Comparison of ENCODE assay signal across 19 cellular contexts in genomic region chr11:45457649-45458048, GRCh38.
A peak's percentile ranks its signal among the peaks of the same experiment; 100 is the strongest.
DNase-seq lines count a peak whose midpoint lies in the region; ATAC-seq and TF ChIP-seq lines count a peak whose summit lies in the region.
"Had no signal": no experiment of that assay in that cellular context is flagged by ENCODE, and none has a peak within 500 bp of the region (broad histone marks: within the 10 kb centered on the region; RNA-seq: fewer than 3 reads in every experiment).

No MANE protein-coding gene starts in this region.

- H3K4me3 ChIP-seq in AG10803 (ENCODE audit: low read length) (no peak overlapping the region), HAP-1 (no peak overlapping the region)
- H3K4me3 ChIP-seq in CD8-positive, alpha-beta T cell (ENCODE audit: low read depth, low read length): no peak overlapping the region
- H3K4me3 ChIP-seq: mucosa of descending colon, prostate gland had no signal

- H3K4me1 ChIP-seq in CD8-positive, alpha-beta T cell (ENCODE audit: insufficient read depth, low read length): no peaks in the 10 kb centered on the region
- no peaks in the 10 kb centered on the region for H3K4me1 ChIP-seq in HAP-1
- H3K4me1 ChIP-seq: prostate gland had no signal

- no peaks in the 10 kb centered on the region for H3K36me3 ChIP-seq in CD8-positive, alpha-beta T cell (ENCODE audit: insufficient read depth, low read length)
- H3K36me3 ChIP-seq in HAP-1 (replicated peaks): no peaks in the 10 kb centered on the region
- H3K36me3 ChIP-seq: prostate gland had no signal

- no peaks in the 10 kb centered on the region for H3K9me3 ChIP-seq in CD8-positive, alpha-beta T cell (ENCODE audit: low read length)
- H3K9me3 ChIP-seq in HAP-1: no peaks in the 10 kb centered on the region
- H3K9me3 ChIP-seq: mucosa of descending colon, prostate gland had no signal

- CTCF ChIA-PET in WTC11 (lab: Charles Lee): interaction anchor here (1.2 kb wide), 1 partner anchor 87 kb away, joined by 5 read pairs; no protein-coding TSS in a partner anchor
- CTCF ChIA-PET in CD8-positive, alpha-beta T cell (lab: Charles Lee): no interaction called here

- in situ Hi-C loops in HAP-1 (cut with MboI; ENCODE audit: low sequenced_read_pairs): no loop called here

- H3K4me3 Mint-ChIP-seq in WTC11 (no peak overlapping the region), glutamatergic neuron (ENCODE audit: unreplicated experiment) (peak overlapping the region; percentile 41)
- H3K4me3 Mint-ChIP-seq in CD8-positive, alpha-beta T cell: no peak overlapping the region
- H3K4me3 Mint-ChIP-seq: CD14-positive monocyte, endodermal cell had no signal

- H3K27me3 Mint-ChIP-seq in WTC11 (ENCODE audit: low read depth) (peaks cover 2% of the 10 kb centered on the region), glutamatergic neuron (ENCODE audit: unreplicated experiment) (no peaks in the 10 kb centered on the region)
- H3K27me3 Mint-ChIP-seq in CD8-positive, alpha-beta T cell (ENCODE audit: low read depth): peaks cover 13% of the 10 kb centered on the region

- H3K9me3 Mint-ChIP-seq in WTC11 (peaks cover 11% of the 10 kb centered on the region), glutamatergic neuron (ENCODE audit: unreplicated experiment) (peaks cover 7% of the 10 kb centered on the region)
- H3K9me3 Mint-ChIP-seq in CD8-positive, alpha-beta T cell: no peaks in the 10 kb centered on the region

- DNase-seq in AG10803 (ENCODE audit: low read depth): peak; percentile 90
- peak; percentile 68 for DNase-seq in HT1080 (ENCODE audit: low read depth)
- no peak for DNase-seq in WTC11 (ENCODE audit: low spot score)
- DNase-seq in glutamatergic neuron: no peak
- no peak for DNase-seq in CD8-positive, alpha-beta T cell
- DNase-seq in inferior parietal cortex (ENCODE audit: extremely low spot score): no peak
- DNase-seq in HAP-1 (ENCODE audit: low spot score in 2 of 2): no peak
- DNase-seq: activated T-cell treated with anti-CD3 and anti-CD28 coated beads for 4 hours; anterior cingulate cortex; endodermal cell; mucosa of descending colon; NCI-H1436; NCI-H526 treated with DMSO at 0.1 percent for 48 hours; stimulated activated CD4-positive, alpha-beta T cell treated with anti-CD3 and anti-CD28 coated beads, Interleukin-4, amount 100 ng/mL, for 4 hours; stimulated activated naive CD8-positive, alpha-beta T cell treated with anti-CD3 and anti-CD28 coated beads, Interleukin-15, Interleukin-2, amounts not matched to agents 100 U/mL and 50 U/mL, for 24 hours had no signal

- H3K4me1 Mint-ChIP-seq in WTC11 (no peaks in the 10 kb centered on the region), glutamatergic neuron (ENCODE audit: low read depth, unreplicated experiment) (peaks cover 6% of the 10 kb centered on the region)
- H3K4me1 Mint-ChIP-seq in CD8-positive, alpha-beta T cell (ENCODE audit: low read depth): no peaks in the 10 kb centered on the region
- H3K4me1 Mint-ChIP-seq: endodermal cell had no signal

- no peak overlapping the region for H3K27ac ChIP-seq in CD8-positive, alpha-beta T cell (ENCODE audit: low read depth, low read length)
- H3K27ac ChIP-seq: prostate gland, VCaP had no signal

- intact Hi-C loops in CD8-positive, alpha-beta T cell (cut with DNase I, micrococcal nuclease): no loop called here

- H3K27me3 ChIP-seq in CD8-positive, alpha-beta T cell (ENCODE audit: insufficient read depth, low read length): no peaks in the 10 kb centered on the region
- 0 out of 2 replicates have a peak, but pooled peaks cover 3% of the 10 kb centered on the region for H3K27me3 ChIP-seq in HAP-1 (ENCODE audit: low read depth)

- TF ChIP-seq CTCF in AG10803 (conservative IDR thresholded peaks at IDR 0.05; ENCODE audit: low read length): no peak
- TF ChIP-seq CTCF in WTC11 (IDR thresholded peaks at IDR 0.05): no peak
- TF ChIP-seq CTCF in glutamatergic neuron (IDR thresholded peaks at IDR 0.05; ENCODE audit: partially characterized antibody, unreplicated experiment): no peak
- no peak for TF ChIP-seq CTCF in CD8-positive, alpha-beta T cell (IDR thresholded peaks at IDR 0.05)

- no peaks in the 10 kb centered on the region for H3K36me3 Mint-ChIP-seq in WTC11
- H3K36me3 Mint-ChIP-seq in glutamatergic neuron (ENCODE audit: unreplicated experiment): peaks cover 10% of the 10 kb centered on the region
- H3K36me3 Mint-ChIP-seq in CD8-positive, alpha-beta T cell: no peaks in the 10 kb centered on the region
- H3K36me3 Mint-ChIP-seq: CD14-positive monocyte had no signal

- ATAC-seq in WTC11 (no peak), GM21526 (IDR thresholded peaks at IDR 0.05; ENCODE audit: low FRiP score, unreplicated experiment) (no peak)
- ATAC-seq in CD8-positive, alpha-beta T cell: no peak
- ATAC-seq: mucosa of descending colon; stimulated activated naive CD8-positive, alpha-beta T cell treated with anti-CD3 and anti-CD28 coated beads, Interleukin-15, Interleukin-2, amounts not matched to agents 100 U/mL and 50 U/mL, for 24 hours had no signal

- no peak overlapping the region for H3K27ac Mint-ChIP-seq in WTC11
- no peak overlapping the region for H3K27ac Mint-ChIP-seq in glutamatergic neuron (ENCODE audit: unreplicated experiment)
- no peak overlapping the region for H3K27ac Mint-ChIP-seq in CD8-positive, alpha-beta T cell
- H3K27ac Mint-ChIP-seq: endodermal cell had no signal

- POLR2A ChIA-PET in WTC11 (lab: Charles Lee): no interaction called here
- POLR2A ChIA-PET in CD8-positive, alpha-beta T cell (lab: Charles Lee): no interaction called here

TF ChIP-seq in WTC11, 78 proteins besides CTCF, POLR2A, EP300 and RAD21:
- TF ChIP-seq GABPB1 (CRISPR knock-in tag; IDR thresholded peaks at IDR 0.05) (peak; percentile 88), ZNF219 (CRISPR knock-in tag; IDR thresholded peaks at IDR 0.05; ENCODE audit: borderline replicate concordance) (no peak)

Comparison
In these comparisons a context has a peak if more than half of its experiments do, and no peak if none do; other contexts are left out.
1. DNase-seq: peak in AG10803 (single experiment) and HT1080 (single experiment); none in WTC11 (single experiment), glutamatergic neuron (single experiment), CD8-positive, alpha-beta T cell (0 of 7), inferior parietal cortex (single experiment) and HAP-1 (0 of 2).